Comparison of ENCODE assay signal across 32 cellular contexts in the genomic region with DNA sequence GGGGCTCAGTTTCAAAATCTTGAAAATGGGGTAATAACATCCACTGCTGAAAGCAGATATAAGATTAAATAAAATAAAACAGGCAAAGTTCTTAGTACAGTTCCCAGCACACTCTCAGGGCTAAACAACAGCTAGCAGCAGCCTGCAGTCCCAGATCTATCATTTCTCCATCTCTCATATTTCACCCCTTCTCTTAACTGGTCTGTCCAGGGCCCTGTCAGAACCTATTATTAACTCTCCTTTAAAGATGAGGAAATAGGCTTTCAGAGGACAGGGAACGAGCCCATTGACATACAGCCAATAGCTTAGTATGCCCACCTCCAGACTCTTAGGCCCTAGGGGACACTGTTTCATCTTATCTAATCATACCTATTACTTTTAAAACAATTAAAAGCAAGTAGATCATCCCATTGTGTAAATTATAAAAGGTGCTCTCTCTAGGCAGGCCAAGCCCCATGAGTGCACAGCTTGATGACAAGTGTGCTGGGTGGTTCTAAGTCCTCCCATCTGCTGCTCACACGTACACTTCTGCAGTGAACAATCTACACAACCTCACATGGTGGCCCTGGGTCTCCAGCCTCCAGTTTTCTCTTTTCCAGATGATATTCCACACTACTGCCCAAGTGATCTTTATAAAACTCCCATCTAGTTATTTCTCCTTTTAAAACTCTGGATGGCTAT.
DNase-seq lines count a peak whose midpoint lies in the region; ATAC-seq and TF ChIP-seq lines count a peak whose summit lies in the region.
"Had no signal": no experiment of that assay in that cellular context is flagged by ENCODE, and none has a peak within 500 bp of the region (broad histone marks: within the 10 kb centered on the region; RNA-seq: fewer than 3 reads in every experiment).

No MANE protein-coding gene starts in this region.

- H3K4me1 ChIP-seq in breast epithelium (peaks cover 0 to 6% of the 10 kb centered on the region in 2 donors), RWPE2 (ENCODE audit: insufficient read depth, poor library complexity, severe bottlenecking) (peaks cover 14% of the 10 kb centered on the region), thyroid gland (peaks cover 27 to 49% of the 10 kb centered on the region in 2 donors)

- no TSS peak for BruUV-seq in MCF 10A (replicated peaks; lab: Mats Ljungman, UMichigan)

- H3K9me3 ChIP-seq in breast epithelium = no peaks in the 10 kb centered on the region
- H3K9me3 ChIP-seq in RWPE2 (ENCODE audit: severe bottlenecking) = no peaks in the 10 kb centered on the region
- H3K9me3 ChIP-seq in thyroid gland = no peaks in the 10 kb centered on the region
- H3K9me3 ChIP-seq: heart left ventricle, right lobe of liver, testis, uterus had no signal

- ATAC-seq in RWPE2 (ENCODE audit: low read depth) = no peak
- no peak for ATAC-seq in GM19397 (IDR thresholded peaks at IDR 0.05; ENCODE audit: unreplicated experiment)
- ATAC-seq: activated CD4-positive, alpha-beta T cell treated with anti-CD3 and anti-CD28 coated beads for 36 hours; activated naive CD8-positive, alpha-beta T cell treated with anti-CD3 and anti-CD28 coated beads, Interleukin-2, amount 50 U/mL, for 24 hours; heart left ventricle; right lobe of liver; T-helper 17 cell had no signal

- in situ Hi-C loops in ACHN (cut with HindIII; ENCODE audit: low pct_ligation_motif_present, low pct_unique_long_range_greater_than_20kb, low sequenced_read_pairs) = no loop called here

- TF ChIP-seq POLR2A in breast epithelium (IDR thresholded peaks at IDR 0.05) (no peak), thyroid gland (IDR thresholded peaks at IDR 0.05) (no peak)

- H3K27me3 Mint-ChIP-seq in MCF 10A (ENCODE audit: insufficient read depth, unreplicated experiment) (no peaks in the 10 kb centered on the region), glutamatergic neuron (ENCODE audit: unreplicated experiment) (no peaks in the 10 kb centered on the region)

- TF ChIP-seq CTCF in MCF 10A (IDR thresholded peaks at IDR 0.05; ENCODE audit: unreplicated experiment) (no peak), breast epithelium (IDR thresholded peaks at IDR 0.05) (no peak), RWPE2 (IDR thresholded peaks at IDR 0.05; ENCODE audit: poor library complexity, severe bottlenecking) (no peak), glutamatergic neuron (IDR thresholded peaks at IDR 0.05; ENCODE audit: partially characterized antibody, unreplicated experiment) (no peak), thyroid gland (IDR thresholded peaks at IDR 0.05) (no peak)

- CTCF ChIA-PET in MCF 10A (lab: Yijun Ruan, JAX) = interaction anchor here (0.5 kb wide), 1 partner anchor 10 kb away, joined by 4 read pairs; no protein-coding TSS in a partner anchor

- no peaks in the 10 kb centered on the region for H3K27me3 ChIP-seq in breast epithelium
- H3K27me3 ChIP-seq in RWPE2 (ENCODE audit: insufficient read depth, poor library complexity, severe bottlenecking) = no peaks in the 10 kb centered on the region
- H3K27me3 ChIP-seq in thyroid gland = no peaks in the 10 kb centered on the region
- H3K27me3 ChIP-seq: heart left ventricle, right lobe of liver, testis, uterus had no signal

- peak overlapping the region; percentile 69 for H3K27ac Mint-ChIP-seq in MCF 10A (ENCODE audit: low read depth, unreplicated experiment)
- peak overlapping the region; percentile 17 for H3K27ac Mint-ChIP-seq in glutamatergic neuron (ENCODE audit: unreplicated experiment)
- H3K27ac Mint-ChIP-seq: activated CD4-positive, alpha-beta T cell treated with anti-CD3 and anti-CD28 coated beads for 36 hours; activated naive CD8-positive, alpha-beta T cell treated with anti-CD3 and anti-CD28 coated beads, Interleukin-2, amount 50 U/mL, for 24 hours; CD4-positive, CD25-positive, alpha-beta regulatory T cell; T-helper 17 cell had no signal

- POLR2A ChIA-PET in MCF 10A (lab: Yijun Ruan, JAX) = interaction anchor here (0.6 to 1.3 kb wide), 3 partner anchors 12 to 97 kb away, joined by 3 to 4 read pairs (median 3); no protein-coding TSS in a partner anchor

- H3K36me3 Mint-ChIP-seq in MCF 10A (ENCODE audit: insufficient read depth, unreplicated experiment) = peaks cover 52% of the 10 kb centered on the region
- no peaks in the 10 kb centered on the region for H3K36me3 Mint-ChIP-seq in glutamatergic neuron (ENCODE audit: unreplicated experiment)
- H3K36me3 Mint-ChIP-seq: CD4-positive, CD25-positive, alpha-beta regulatory T cell had no signal

- H3K9me3 Mint-ChIP-seq in MCF 10A (ENCODE audit: unreplicated experiment) = no peaks in the 10 kb centered on the region
- H3K9me3 Mint-ChIP-seq in glutamatergic neuron (ENCODE audit: unreplicated experiment) = peaks cover 3% of the 10 kb centered on the region
- H3K9me3 Mint-ChIP-seq: activated naive CD8-positive, alpha-beta T cell treated with anti-CD3 and anti-CD28 coated beads, Interleukin-2, amount 50 U/mL, for 24 hours; neural crest cell had no signal

- intact Hi-C loops in MCF 10A (cut with micrococcal nuclease) (no loop called here), breast epithelium (cut with DNase I; ENCODE audit: low total_unique reads) (no loop called here), thyroid gland (cut with DNase I) (no loop called here)

- no peak overlapping the region for H3K27ac ChIP-seq in breast epithelium
- H3K27ac ChIP-seq in RWPE2 (ENCODE audit: poor library complexity, severe bottlenecking) = peak overlapping the region; percentile 14
- H3K27ac ChIP-seq in thyroid gland = peak overlapping the region; percentile 2 to 33 (median 15)
- H3K27ac ChIP-seq: heart left ventricle, HL-60, right lobe of liver, SK-N-MC, testis, uterus had no signal

- H3K4me1 Mint-ChIP-seq in MCF 10A (ENCODE audit: insufficient read depth, unreplicated experiment) (peaks cover 27% of the 10 kb centered on the region), glutamatergic neuron (ENCODE audit: low read depth, unreplicated experiment) (peaks cover 11% of the 10 kb centered on the region)
- H3K4me1 Mint-ChIP-seq: activated CD4-positive, alpha-beta T cell treated with anti-CD3 and anti-CD28 coated beads for 36 hours; activated naive CD8-positive, alpha-beta T cell treated with anti-CD3 and anti-CD28 coated beads, Interleukin-2, amount 50 U/mL, for 24 hours; CD4-positive, CD25-positive, alpha-beta regulatory T cell; T-helper 17 cell had no signal

- WGBS in thyroid gland, 2 donors = 89 to 93% methylated on average over 2 of the region's 2 CpGs

- no peak for DNase-seq in MCF 10A (ENCODE audit: unreplicated experiment)
- DNase-seq in breast epithelium (ENCODE audit: low spot score in 2 of 2) = no peak
- no peak for DNase-seq in RWPE2 (ENCODE audit: low spot score)
- DNase-seq in glutamatergic neuron = no peak
- no peak for DNase-seq in thyroid gland
- DNase-seq in central memory CD4-positive, alpha-beta T cell = no peak
- DNase-seq in ACHN = no peak
- DNase-seq: 8988T; activated CD4-positive, alpha-beta T cell treated with anti-CD3 and anti-CD28 coated beads for 36 hours; activated CD8-positive, alpha-beta memory T cell treated with anti-CD3 and anti-CD28 coated beads for 24 hours; activated gamma-delta T cell treated with Interleukin-2 at 50 U/mL for 16 hours; activated naive CD8-positive, alpha-beta T cell treated with anti-CD3 and anti-CD28 coated beads, Interleukin-2, amount 50 U/mL, for 24 hours; activated T-cell treated with anti-CD3 and anti-CD28 coated beads, Interleukin-2, amount 50 U/mL, for 1 hour; CD4-positive, CD25-positive, alpha-beta regulatory T cell; effector CD8-positive, alpha-beta T cell; heart left ventricle; kidney glomerular epithelial cell; MV-4-11; NCI-H1694; NCI-H2171; right lobe of liver; RPMI8226; stimulated activated CD4-positive, alpha-beta T cell treated with anti-CD3 and anti-CD28 coated beads, Interleukin-15, amount 100 ng/mL, for 24 hours; stimulated activated naive CD4-positive, alpha-beta T cell treated with Interleukin-2 at 50 U/mL for 16 hours; T-helper 17 cell; testis; uterus had no signal

- H3K4me3 Mint-ChIP-seq in MCF 10A (ENCODE audit: unreplicated experiment) (no peak overlapping the region), glutamatergic neuron (ENCODE audit: unreplicated experiment) (no peak overlapping the region)
- H3K4me3 Mint-ChIP-seq: activated CD4-positive, alpha-beta T cell treated with anti-CD3 and anti-CD28 coated beads for 36 hours; activated naive CD8-positive, alpha-beta T cell treated with anti-CD3 and anti-CD28 coated beads, Interleukin-2, amount 50 U/mL, for 24 hours; CD4-positive, CD25-positive, alpha-beta regulatory T cell; neural crest cell; T-helper 17 cell had no signal

- H3K36me3 ChIP-seq in breast epithelium (no peaks in the 10 kb centered on the region), RWPE2 (ENCODE audit: low read depth) (peaks cover 25% of the 10 kb centered on the region), thyroid gland (no peaks in the 10 kb centered on the region)
- H3K36me3 ChIP-seq: heart left ventricle, right lobe of liver, uterus had no signal

- H3K4me3 ChIP-seq in breast epithelium (no peak overlapping the region), RWPE2 (ENCODE audit: severe bottlenecking) (no peak overlapping the region), thyroid gland (replicated peaks in 1 of 3) (no peak overlapping the region)
- H3K4me3 ChIP-seq: heart left ventricle, lung, right lobe of liver, SK-N-MC, testis, uterus had no signal

Comparison
In these comparisons a context has a peak if more than half of its experiments do, and no peak if none do; other contexts are left out.
1. H3K27ac ChIP-seq: peak in RWPE2 (single experiment) and thyroid gland (3 of 3); none in breast epithelium (0 of 2).